Comparison of ENCODE assay signal across 9 cellular contexts in genomic region chr2:19349911-19350677, GRCh38. TPM values are rescaled to one million over a fixed set of nuclear protein-coding genes. Genes with fewer than 3 reads are reported as not detected.
A peak's percentile ranks its signal among the peaks of the same experiment; 100 is the strongest.
DNase-seq lines count a peak whose midpoint lies in the region; ATAC-seq, FAIRE-seq and TF ChIP-seq lines count a peak whose summit lies in the region.
"Had no signal": no experiment of that assay in that cellular context is flagged by ENCODE, and none has a peak within 500 bp of the region (broad histone marks: within the 10 kb centered on the region; RNA-seq: fewer than 3 reads in every experiment).

No MANE protein-coding gene starts in this region.

- H2AFZ ChIP-seq in OCI-LY1 (ENCODE audit: low read length): no peak overlapping the region

- no peaks in the 10 kb centered on the region for H3K9me2 ChIP-seq in OCI-LY1 (ENCODE audit: low read depth, low read length)

- H3K4me1 ChIP-seq in OCI-LY1 (ENCODE audit: insufficient read depth, low read length, severe bottlenecking) (peaks cover 7% of the 10 kb centered on the region), skeletal muscle tissue (ENCODE audit: control insufficient read depth in 3 of 3, insufficient read depth in 3 of 3, low read length in 3 of 3) (peaks cover 9 to 22% (median 18%) of the 10 kb centered on the region in 3 donors)
- H3K4me1 ChIP-seq: SJCRH30 had no signal

- H3K27me3 ChIP-seq in OCI-LY1 (ENCODE audit: insufficient read depth, low read length) (no peaks in the 10 kb centered on the region), skeletal muscle tissue (ENCODE audit: control insufficient read depth in 3 of 3, insufficient read depth in 3 of 3, low read length in 3 of 3) (peaks cover under 1 to 17% (median 4%) of the 10 kb centered on the region in 3 donors)
- H3K27me3 ChIP-seq: SJCRH30 had no signal

- no peak overlapping the region for H3K4me2 ChIP-seq in OCI-LY1 (ENCODE audit: low read length)

- no peaks in the 10 kb centered on the region for H3K79me2 ChIP-seq in OCI-LY1 (ENCODE audit: insufficient read depth, low read length)

- ATAC-seq in HG03097 (IDR thresholded peaks at IDR 0.05; ENCODE audit: low FRiP score, unreplicated experiment): no peak

- no peaks in the 10 kb centered on the region for H3K9me3 ChIP-seq in OCI-LY1 (ENCODE audit: low read length)
- H3K9me3 ChIP-seq in skeletal muscle tissue (ENCODE audit: control insufficient read depth in 3 of 3, low read length in 3 of 3): no peaks in the 10 kb centered on the region
- H3K9me3 ChIP-seq: SJCRH30 had no signal

- H3K4me3 ChIP-seq in OCI-LY1 (ENCODE audit: low read depth, low read length, poor library complexity, severe bottlenecking) (no peak overlapping the region), skeletal muscle tissue (ENCODE audit: low read length in 3 of 3) (peak overlapping the region in 2 of 3 donors; percentile 29 to 31)
- H3K4me3 ChIP-seq: SJCRH30 had no signal

- peak; percentile 86 for TF ChIP-seq CTCF in GM10266 (IDR thresholded peaks at IDR 0.05; ENCODE audit: control insufficient read depth, insufficient read depth, low read depth, missing control alignments)
- TF ChIP-seq CTCF in OCI-LY1 (IDR thresholded peaks at IDR 0.05; ENCODE audit: low read length): peak; percentile 69

- no peaks in the 10 kb centered on the region for H3K36me3 ChIP-seq in OCI-LY1 (ENCODE audit: insufficient read depth, low read length)
- H3K36me3 ChIP-seq in skeletal muscle tissue (ENCODE audit: control insufficient read depth in 3 of 3, insufficient read depth in 3 of 3, low read length in 3 of 3): peaks cover 0 to 6% (median 5%) of the 10 kb centered on the region in 3 donors
- H3K36me3 ChIP-seq: SJCRH30 had no signal

- H3K27ac ChIP-seq in OCI-LY1 (ENCODE audit: low read depth, low read length, poor library complexity, severe bottlenecking) (no peak overlapping the region), skeletal muscle tissue (ENCODE audit: low read depth, low read length) (no peak overlapping the region)
- H3K27ac ChIP-seq: SJCRH30 had no signal

- FAIRE-seq in RCC 7860 (lab: Jason Lieb, UNC): no peak

- H3K9ac ChIP-seq in OCI-LY1 (ENCODE audit: low read length) (no peak overlapping the region), skeletal muscle tissue (ENCODE audit: low read depth in 1 of 3, low read length in 3 of 3) (peak overlapping the region in 1 of 3 donors; percentile 8)

- H4K20me1 ChIP-seq in OCI-LY1 (ENCODE audit: insufficient read depth, low read length): no peaks in the 10 kb centered on the region

- DNase-seq in GM10266 (ENCODE audit: extremely low spot score) (peak; percentile 76), astrocyte of the hippocampus (ENCODE audit: low read depth, low spot score) (peak; percentile 83), iPS-NIHi11 (ENCODE audit: low spot score) (peak; percentile 82), RCC 7860 (ENCODE audit: low spot score) (no peak), COR-L47 (lab: John Stamatoyannopoulos, UW) (no peak)

- H3F3A ChIP-seq in OCI-LY1 (ENCODE audit: insufficient read depth, low read length): no peaks in the 10 kb centered on the region

RNA-seq across cellular contexts. Expression of gene OSR1, which starts 8.3 kb away (rescaled TPM):
- 10.4 TPM for total RNA-seq in skeletal muscle tissue

Comparison
In these comparisons a context has a peak if more than half of its experiments do, and no peak if none do; other contexts are left out.
1. DNase-seq: peak in GM10266 (single experiment), astrocyte of the hippocampus (single experiment) and iPS-NIHi11 (single experiment); none in RCC 7860 (single experiment) and COR-L47 (single experiment).